24 cellular contexts compared by ENCODE assay signal in genomic region chr10:23585666-23586065, GRCh38.
DNase-seq lines count a peak whose midpoint lies in the region; ATAC-seq, FAIRE-seq and TF ChIP-seq lines count a peak whose summit lies in the region.
"Had no signal": no experiment of that assay in that cellular context is flagged by ENCODE, and none has a peak within 500 bp of the region (broad histone marks: within the 10 kb centered on the region; RNA-seq: fewer than 3 reads in every experiment).

No MANE protein-coding gene starts in this region.

- no peaks in the 10 kb centered on the region for H3K36me3 Mint-ChIP-seq in natural killer cell treated with Interleukin-12 subunit alpha and Interleukin-12 subunit beta and Interleukin-15 and Interleukin-18, amount 100 ng/mL, for 72 hours
- H3K36me3 Mint-ChIP-seq: CD8-positive, alpha-beta T cell had no signal

- DNase-seq in NCI-H1105 treated with DMSO at 0.1 percent for 48 hours (lab: John Stamatoyannopoulos, UW) = peak; percentile 18
- DNase-seq in NCI-H1105 (lab: John Stamatoyannopoulos, UW) = no peak
- peak; percentile 64 for DNase-seq in bronchial epithelial cell (ENCODE audit: low read depth)
- DNase-seq in epithelial cell of prostate (ENCODE audit: low read depth, low spot score) = peak; percentile 12
- DNase-seq in MV-4-11 (lab: John Stamatoyannopoulos, UW) = no peak
- DNase-seq in coronary artery (ENCODE audit: low spot score) = no peak
- DNase-seq in natural killer cell treated with Interleukin-12 subunit alpha and Interleukin-12 subunit beta and Interleukin-15 and Interleukin-18, amount 100 ng/mL, for 72 hours (ENCODE audit: low spot score) = no peak
- DNase-seq: AML-193; Caco-2; Calu3; CD4-positive, alpha-beta T cell; CD8-positive, alpha-beta T cell; DMS79 treated with DMSO at 0.1 percent for 48 hours; GF-D8 had no signal

- H3K27ac ChIP-seq in epithelial cell of prostate = no peak overlapping the region
- peak overlapping the region; percentile 38 for H3K27ac ChIP-seq in neural cell (ENCODE audit: low read length)
- H3K27ac ChIP-seq in coronary artery = no peak overlapping the region
- H3K27ac ChIP-seq: 22Rv1; A549; BLaER1 treated with 17β-estradiol and CSF1 and Interleukin-3, amounts not matched to agents 10 nM and 100 nM; C4-2B had no signal

- ATAC-seq in natural killer cell treated with Interleukin-12 subunit alpha and Interleukin-12 subunit beta and Interleukin-15 and Interleukin-18, amount 100 ng/mL, for 72 hours = no peak
- ATAC-seq: A549; CD8-positive, alpha-beta T cell had no signal

- H3K9me3 Mint-ChIP-seq in natural killer cell treated with Interleukin-12 subunit alpha and Interleukin-12 subunit beta and Interleukin-15 and Interleukin-18, amount 100 ng/mL, for 72 hours = no peaks in the 10 kb centered on the region
- H3K9me3 Mint-ChIP-seq: CD4-positive, alpha-beta T cell had no signal

- no peaks in the 10 kb centered on the region for H3K9me2 ChIP-seq in neural cell (ENCODE audit: insufficient read depth, low read length)

- no peak overlapping the region for H3K9ac ChIP-seq in neural cell (ENCODE audit: low read length)
- H3K9ac ChIP-seq: BLaER1 treated with 17β-estradiol and CSF1 and Interleukin-3, amounts not matched to agents 10 nM and 100 nM had no signal

- H3K36me3 ChIP-seq in bronchial epithelial cell (ENCODE audit: control insufficient read depth, insufficient read depth, low read length) (no peaks in the 10 kb centered on the region), neural cell (ENCODE audit: insufficient read depth, low read length) (no peaks in the 10 kb centered on the region)
- H3K36me3 ChIP-seq: BLaER1 treated with 17β-estradiol and CSF1 and Interleukin-3, amounts not matched to agents 10 nM and 100 nM had no signal

- H3K4me2 ChIP-seq in neural cell (ENCODE audit: low read length) = peak overlapping the region; percentile 0
- H3K4me2 ChIP-seq: A549; BLaER1 treated with 17β-estradiol and CSF1 and Interleukin-3, amounts not matched to agents 10 nM and 100 nM had no signal

- H3K27ac Mint-ChIP-seq in natural killer cell treated with Interleukin-12 subunit alpha and Interleukin-12 subunit beta and Interleukin-15 and Interleukin-18, amount 100 ng/mL, for 72 hours = no peak overlapping the region
- H3K27ac Mint-ChIP-seq: B cell; CD4-positive, alpha-beta T cell; CD8-positive, alpha-beta T cell had no signal

- no peak overlapping the region for H3K4me3 ChIP-seq in bronchial epithelial cell (ENCODE audit: low read depth, low read length)
- H3K4me3 ChIP-seq in neural cell (ENCODE audit: low read length) = peak overlapping the region; percentile 25
- H3K4me3 ChIP-seq in coronary artery = no peak overlapping the region
- H3K4me3 ChIP-seq: A549; BLaER1 treated with 17β-estradiol and CSF1 and Interleukin-3, amounts not matched to agents 10 nM and 100 nM had no signal

- no peaks in the 10 kb centered on the region for H3K4me1 Mint-ChIP-seq in natural killer cell treated with Interleukin-12 subunit alpha and Interleukin-12 subunit beta and Interleukin-15 and Interleukin-18, amount 100 ng/mL, for 72 hours (ENCODE audit: low read depth in 2 of 2)
- H3K4me1 Mint-ChIP-seq: B cell had no signal

- no peak for FAIRE-seq in bronchial epithelial cell (lab: Jason Lieb, UNC)
- FAIRE-seq: A549, D721Med, G401.6, GM12891, GM19239 had no signal

- no peak for TF ChIP-seq RAD21 in neural cell (conservative IDR thresholded peaks at IDR 0.05)

- H3K27me3 Mint-ChIP-seq in natural killer cell treated with Interleukin-12 subunit alpha and Interleukin-12 subunit beta and Interleukin-15 and Interleukin-18, amount 100 ng/mL, for 72 hours = no peaks in the 10 kb centered on the region
- H3K27me3 Mint-ChIP-seq: B cell; CD4-positive, alpha-beta T cell had no signal

- H3F3A ChIP-seq in neural cell (ENCODE audit: insufficient read depth, low read length, poor library complexity, severe bottlenecking) = no peaks in the 10 kb centered on the region

- no peak overlapping the region for H2AFZ ChIP-seq in neural cell (ENCODE audit: low read depth, low read length)

- H3K27me3 ChIP-seq in bronchial epithelial cell (ENCODE audit: control insufficient read depth, insufficient read depth, low read length) (no peaks in the 10 kb centered on the region), neural cell (ENCODE audit: insufficient read depth, low read depth, low read length) (no peaks in the 10 kb centered on the region)
- H3K27me3 ChIP-seq: BLaER1 treated with 17β-estradiol and CSF1 and Interleukin-3, amounts not matched to agents 10 nM and 100 nM had no signal

- peaks cover 4% of the 10 kb centered on the region for H3K9me3 ChIP-seq in neural cell (ENCODE audit: low read length)
- H3K9me3 ChIP-seq: A549, Caco-2 had no signal

- no peaks in the 10 kb centered on the region for H4K20me1 ChIP-seq in neural cell (ENCODE audit: insufficient read depth)
- H4K20me1 ChIP-seq: BLaER1 treated with 17β-estradiol and CSF1 and Interleukin-3, amounts not matched to agents 10 nM and 100 nM had no signal

- no peak overlapping the region for H3K4me3 Mint-ChIP-seq in natural killer cell treated with Interleukin-12 subunit alpha and Interleukin-12 subunit beta and Interleukin-15 and Interleukin-18, amount 100 ng/mL, for 72 hours
- H3K4me3 Mint-ChIP-seq: B cell; CD4-positive, alpha-beta T cell; CD8-positive, alpha-beta T cell had no signal

- TF ChIP-seq CTCF in bronchial epithelial cell (IDR thresholded peaks at IDR 0.05; ENCODE audit: insufficient read depth, low read length, severe bottlenecking) (no peak), neural cell (IDR thresholded peaks at IDR 0.05; ENCODE audit: poor library complexity, severe bottlenecking) (no peak), coronary artery (IDR thresholded peaks at IDR 0.05) (no peak)

- TF ChIP-seq EP300 in neural cell (conservative IDR thresholded peaks at IDR 0.05; ENCODE audit: poor library complexity, severe bottlenecking) = peak; percentile 87

- no peaks in the 10 kb centered on the region for H3K79me2 ChIP-seq in neural cell (replicated peaks; ENCODE audit: insufficient read depth, low read length)

TF ChIP-seq in neural cell, 6 proteins besides CTCF, POLR2A, EP300 and RAD21:
- TF ChIP-seq POLR2AphosphoS5 (IDR thresholded peaks at IDR 0.05) (peak; percentile 63), TAF1 (IDR thresholded peaks at IDR 0.05; ENCODE audit: low read depth) (no peak), MXI1 (conservative IDR thresholded peaks at IDR 0.05; ENCODE audit: poor library complexity, severe bottlenecking) (no peak)

Comparison
In these comparisons a context has a peak if more than half of its experiments do, and no peak if none do; other contexts are left out.
1. DNase-seq: peak in NCI-H1105 treated with DMSO at 0.1 percent for 48 hours (single experiment), bronchial epithelial cell (single experiment) and epithelial cell of prostate (single experiment); none in NCI-H1105 (single experiment), MV-4-11 (single experiment), coronary artery (single experiment) and natural killer cell treated with Interleukin-12 subunit alpha and Interleukin-12 subunit beta and Interleukin-15 and Interleukin-18, amount 100 ng/mL, for 72 hours (single experiment).